ENCODE assay signal across 1 cellular context in genomic region chr1:100785399-100786082, GRCh38.
A peak's percentile ranks its signal among the peaks of the same experiment; 100 is the strongest.
TF ChIP-seq lines count a peak whose summit lies in the region.

No MANE protein-coding gene starts in this region.

TF ChIP-seq in K562, 482 proteins besides CTCF, POLR2A, EP300 and RAD21 (continued from another document):
- TF ChIP-seq ZNF830 (CRISPR knock-in tag; IDR thresholded peaks at IDR 0.05) (no peak), RAD51 (IDR thresholded peaks at IDR 0.05; ENCODE audit: borderline replicate concordance, low read depth) (no peak), ZNF76 (CRISPR knock-in tag; IDR thresholded peaks at IDR 0.05; ENCODE audit: borderline replicate concordance) (no peak), TCFL5 (CRISPR knock-in tag; conservative IDR thresholded peaks at IDR 0.05) (no peak), ZNF780A (CRISPR knock-in tag; IDR thresholded peaks at IDR 0.05) (no peak), CBX3 (IDR thresholded peaks at IDR 0.05; ENCODE audit: borderline replicate concordance in 1 of 2, low read length in 2 of 2) (peak in 1 of 2 experiments; percentile 83; a peak in 1 of 3 replicates), ZNF316 (IDR thresholded peaks at IDR 0.05) (peak; percentile 78), KDM5B (IDR thresholded peaks at IDR 0.05; ENCODE audit: insufficient replicate concordance, low read depth, low read length) (no peak), ZBTB49 (CRISPR knock-in tag; IDR thresholded peaks at IDR 0.05; ENCODE audit: borderline replicate concordance) (no peak), ZNF41 (CRISPR knock-in tag; conservative IDR thresholded peaks at IDR 0.05) (no peak), NR2F6 (CRISPR knock-in tag; IDR thresholded peaks at IDR 0.05) (no peak), ZNF175 (CRISPR knock-in tag; IDR thresholded peaks at IDR 0.05; ENCODE audit: low read depth) (no peak), KLF10 (CRISPR knock-in tag; IDR thresholded peaks at IDR 0.05) (no peak), NCOA4 (IDR thresholded peaks at IDR 0.05; ENCODE audit: partially characterized antibody) (no peak), RFX7 (CRISPR knock-in tag; IDR thresholded peaks at IDR 0.05) (no peak), ZNF668 (CRISPR knock-in tag; IDR thresholded peaks at IDR 0.05) (no peak), ZNF511 (CRISPR knock-in tag; IDR thresholded peaks at IDR 0.05) (no peak), BCL6 (CRISPR knock-in tag; IDR thresholded peaks at IDR 0.05) (no peak), MCM3 (IDR thresholded peaks at IDR 0.05) (no peak), THAP7 (CRISPR knock-in tag; IDR thresholded peaks at IDR 0.05) (no peak), SMC3 (conservative IDR thresholded peaks at IDR 0.05; ENCODE audit: insufficient read depth, low read depth, low read length) (no peak), C11orf30 (IDR thresholded peaks at IDR 0.05; ENCODE audit: low read depth) (peak; percentile 78), SRSF7 (optimal IDR thresholded peaks at IDR 0.05; ENCODE audit: low read depth, low read length) (no peak), ZBTB34 (CRISPR knock-in tag; IDR thresholded peaks at IDR 0.05) (no peak), TOE1 (IDR thresholded peaks at IDR 0.05; ENCODE audit: borderline replicate concordance) (no peak), TOE1 (CRISPR knock-in tag; IDR thresholded peaks at IDR 0.05; ENCODE audit: borderline replicate concordance, low read depth) (no peak), ZNF583 (CRISPR knock-in tag; IDR thresholded peaks at IDR 0.05) (no peak), FOXA3 (CRISPR knock-in tag; conservative IDR thresholded peaks at IDR 0.05 in 1 of 2, IDR thresholded peaks at IDR 0.05 in 1 of 2) (no peak), L3MBTL2 (IDR thresholded peaks at IDR 0.05) (0 out of 2 replicates have a peak, but pooled peaks have one; percentile 22), ETS2 (tag; IDR thresholded peaks at IDR 0.05; ENCODE audit: borderline replicate concordance, poor library complexity, severe bottlenecking) (no peak), ZNF23 (CRISPR knock-in tag; IDR thresholded peaks at IDR 0.05) (no peak), RBM25 (IDR thresholded peaks at IDR 0.05; ENCODE audit: low read depth, low read length, severe bottlenecking) (no peak), NFIC (IDR thresholded peaks at IDR 0.05) (no peak), ILF3 (IDR thresholded peaks at IDR 0.05; ENCODE audit: borderline replicate concordance) (no peak), MYNN (IDR thresholded peaks at IDR 0.05) (no peak), MYNN (CRISPR knock-in tag; IDR thresholded peaks at IDR 0.05) (no peak), STAT5A (IDR thresholded peaks at IDR 0.05; ENCODE audit: borderline replicate concordance, low read length) (no peak; the same call in 1 of the 2 replicates), CBFB (CRISPR knock-in tag; IDR thresholded peaks at IDR 0.05) (peak; percentile 95), PML (IDR thresholded peaks at IDR 0.05; ENCODE audit: low read length) (no peak; the same call in 1 of the 2 replicates), E2F1 (CRISPR knock-in tag; IDR thresholded peaks at IDR 0.05) (no peak), U2AF1 (optimal IDR thresholded peaks at IDR 0.05; ENCODE audit: low read depth, low read length) (no peak), EP400 (IDR thresholded peaks at IDR 0.05) (no peak), FOS (IDR thresholded peaks at IDR 0.05; ENCODE audit: extremely low read depth, insufficient read length) (no peak)
- TF ChIP-seq, protein P1, sequence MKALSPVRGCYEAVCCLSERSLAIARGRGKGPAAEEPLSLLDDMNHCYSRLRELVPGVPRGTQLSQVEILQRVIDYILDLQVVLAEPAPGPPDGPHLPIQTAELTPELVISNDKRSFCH (CRISPR knock-in tag; IDR thresholded peaks at IDR 0.05), result no peak
- TF ChIP-seq, protein P1 (tag; IDR thresholded peaks at IDR 0.05), result peak; percentile 78
- TF ChIP-seq, protein P2, sequence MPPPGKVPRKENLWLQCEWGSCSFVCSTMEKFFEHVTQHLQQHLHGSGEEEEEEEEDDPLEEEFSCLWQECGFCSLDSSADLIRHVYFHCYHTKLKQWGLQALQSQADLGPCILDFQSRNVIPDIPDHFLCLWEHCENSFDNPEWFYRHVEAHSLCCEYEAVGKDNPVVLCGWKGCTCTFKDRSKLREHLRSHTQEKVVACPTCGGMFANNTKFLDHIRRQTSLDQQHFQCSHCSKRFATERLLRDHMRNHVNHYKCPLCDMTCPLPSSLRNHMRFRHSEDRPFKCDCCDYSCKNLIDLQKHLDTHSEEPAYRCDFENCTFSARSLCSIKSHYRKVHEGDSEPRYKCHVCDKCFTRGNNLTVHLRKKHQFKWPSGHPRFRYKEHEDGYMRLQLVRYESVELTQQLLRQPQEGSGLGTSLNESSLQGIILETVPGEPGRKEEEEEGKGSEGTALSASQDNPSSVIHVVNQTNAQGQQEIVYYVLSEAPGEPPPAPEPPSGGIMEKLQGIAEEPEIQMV (tag; conservative IDR thresholded peaks at IDR 0.05; ENCODE audit: low read depth), result no peak
- TF ChIP-seq, protein P3, sequence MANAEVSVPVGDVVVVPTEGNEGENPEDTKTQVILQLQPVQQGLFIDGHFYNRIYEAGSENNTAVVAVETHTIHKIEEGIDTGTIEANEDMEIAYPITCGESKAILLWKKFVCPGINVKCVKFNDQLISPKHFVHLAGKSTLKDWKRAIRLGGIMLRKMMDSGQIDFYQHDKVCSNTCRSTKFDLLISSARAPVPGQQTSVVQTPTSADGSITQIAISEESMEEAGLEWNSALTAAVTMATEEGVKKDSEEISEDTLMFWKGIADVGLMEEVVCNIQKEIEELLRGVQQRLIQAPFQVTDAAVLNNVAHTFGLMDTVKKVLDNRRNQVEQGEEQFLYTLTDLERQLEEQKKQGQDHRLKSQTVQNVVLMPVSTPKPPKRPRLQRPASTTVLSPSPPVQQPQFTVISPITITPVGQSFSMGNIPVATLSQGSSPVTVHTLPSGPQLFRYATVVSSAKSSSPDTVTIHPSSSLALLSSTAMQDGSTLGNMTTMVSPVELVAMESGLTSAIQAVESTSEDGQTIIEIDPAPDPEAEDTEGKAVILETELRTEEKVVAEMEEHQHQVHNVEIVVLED (CRISPR knock-in tag; IDR thresholded peaks at IDR 0.05), result no peak
